In genomic region chr9:127734247-127734746, GRCh38 we compare ENCODE assay signal across 8 cellular contexts. TPM values are rescaled to one million over a fixed set of nuclear protein-coding genes. Genes with fewer than 3 reads are reported as not detected.
A peak's percentile ranks its signal among the peaks of the same experiment; 100 is the strongest.
DNase-seq lines count a peak whose midpoint lies in the region; ATAC-seq, FAIRE-seq and TF ChIP-seq lines count a peak whose summit lies in the region.

No MANE protein-coding gene starts in this region.

- H3K4me1 Mint-ChIP-seq in T-helper 17 cell: peaks cover 14% of the 10 kb centered on the region

- no peaks in the 10 kb centered on the region for H3K36me3 ChIP-seq in GM23248 (ENCODE audit: low read depth)
- H3K36me3 ChIP-seq in sigmoid colon: peaks cover 0 to 17% (median 4%) of the 10 kb centered on the region in 4 donors

- 0 out of 2 replicates have a peak, but pooled peaks cover 7% of the 10 kb centered on the region for H3K79me2 ChIP-seq in GM23248 (ENCODE audit: insufficient read depth)

- whole genome bisulfite sequencing in GM23248 (ENCODE audit: low coverage in 1 of 2, low lambda C conversion rate in 2 of 2, missing lambda C conversion rate in 2 of 2), 2 experiments: 36 to 40% methylated on average over 22 of the region's 22 CpGs
- whole genome bisulfite sequencing in sigmoid colon, 2 donors: 54 to 60% methylated on average over 22 of the region's 22 CpGs

- H3K9ac ChIP-seq in GM23248: peak overlapping the region; percentile 82

- in situ Hi-C loops in GM23248 (cut with MboI): loop anchor here (10.0 kb wide), 1 partner anchor 139 kb away; no protein-coding TSS in a partner anchor

- peak overlapping the region; percentile 80 for H3K4me3 ChIP-seq in GM23248
- peak overlapping the region; percentile 78 for H3K4me3 ChIP-seq in fibroblast of the aortic adventitia (ENCODE audit: low read depth, low read length)
- H3K4me3 ChIP-seq in sigmoid colon: peak overlapping the region; percentile 50 to 93 (median 76)

- DNase-seq in GM23248 (no peak), T-helper 17 cell (no peak), fibroblast of the aortic adventitia (ENCODE audit: low read depth) (no peak), sigmoid colon (no peak), COLO668 (lab: John Stamatoyannopoulos, UW; ENCODE audit: unreplicated experiment) (no peak), GM12892 (ENCODE audit: insufficient read length) (no peak), activated gamma-delta T cell (lab: John Stamatoyannopoulos, UW) (no peak)

- H4K20me1 ChIP-seq in GM23248 (ENCODE audit: insufficient read depth): no peaks in the 10 kb centered on the region

- H3K27ac Mint-ChIP-seq in T-helper 17 cell: peak overlapping the region; percentile 37

- H2AFZ ChIP-seq in GM23248: peak overlapping the region; percentile 81

- intact Hi-C loops in sigmoid colon (cut with DNase I): loop anchor here (1.0 to 5.0 kb wide), 5 partner anchors 122 to 232 kb away; partner anchors contain the start of genes ST6GALNAC4 and STXBP1

- H3K9me2 ChIP-seq in GM23248 (ENCODE audit: insufficient read depth): no peaks in the 10 kb centered on the region

- peak overlapping the region; percentile 67; the same call in 1 of the 2 replicates for H3K27ac ChIP-seq in GM23248
- peak overlapping the region; percentile 91 to 98 (median 98) for H3K27ac ChIP-seq in sigmoid colon

- TF ChIP-seq POLR2A in sigmoid colon (IDR thresholded peaks at IDR 0.05) (no peak), GM12892 (IDR thresholded peaks at IDR 0.05; ENCODE audit: low read depth, low read length) (no peak)

- H3K9me3 ChIP-seq in GM23248 (ENCODE audit: low read depth): no peaks in the 10 kb centered on the region
- no peaks in the 10 kb centered on the region for H3K9me3 ChIP-seq in T-helper 17 cell (ENCODE audit: control insufficient read depth, low read length, poor library complexity, severe bottlenecking)
- no peaks in the 10 kb centered on the region for H3K9me3 ChIP-seq in sigmoid colon

- no peak for TF ChIP-seq EP300 in sigmoid colon (IDR thresholded peaks at IDR 0.05)

- H3K4me3 Mint-ChIP-seq in T-helper 17 cell: peak overlapping the region; percentile 94

- no peaks in the 10 kb centered on the region for H3K27me3 ChIP-seq in GM23248 (replicated peaks; ENCODE audit: insufficient read depth)
- H3K27me3 ChIP-seq in sigmoid colon: no peaks in the 10 kb centered on the region

- peaks cover 3% of the 10 kb centered on the region for H3K36me3 Mint-ChIP-seq in T-helper 17 cell (ENCODE audit: low read depth)

- H3K4me2 ChIP-seq in GM23248 (ENCODE audit: unreplicated experiment): peak overlapping the region; percentile 74

- ATAC-seq in T-helper 17 cell (no peak), HG02885 (IDR thresholded peaks at IDR 0.05; ENCODE audit: poor library complexity, unreplicated experiment) (no peak)

- FAIRE-seq in GM12892 (lab: Jason Lieb, UNC): no peak

- H3F3A ChIP-seq in GM23248 (ENCODE audit: insufficient read depth): no peaks in the 10 kb centered on the region

- TF ChIP-seq CTCF in fibroblast of the aortic adventitia (IDR thresholded peaks at IDR 0.05; ENCODE audit: insufficient read depth, low read length): no peak
- no peak for TF ChIP-seq CTCF in sigmoid colon (IDR thresholded peaks at IDR 0.05)

- H3K4me1 ChIP-seq in GM23248 (ENCODE audit: insufficient read depth) (peaks cover 10% of the 10 kb centered on the region; the same call in 1 of the 2 replicates), sigmoid colon (peaks cover 0 to 27% (median 16%) of the 10 kb centered on the region in 4 donors)

- no peaks in the 10 kb centered on the region for H3K27me3 Mint-ChIP-seq in T-helper 17 cell

RNA-seq across cellular contexts. Expression of gene TOR2A, which starts 0.8 kb away (rescaled TPM):
- 2.9 and 9.0 TPM in 2 replicates for total RNA-seq in GM23248 (2014; rRNA removed; shearing (Covaris generic))
- polyA plus RNA-seq in GM23248 (2016; fragmentation: Nextera tagmentation; extraction: Ambion mirVana) (9.2 and 10.3 TPM in 2 replicates), sigmoid colon (10 to 100 TPM; 12.6 to 26.4 (median 15.7) TPM)
- total RNA-seq in T-helper 17 cell (10 to 100 TPM in 1 of 2 donors, 1 to 10 TPM in 1; 9.4 to 10.5 TPM), fibroblast of the aortic adventitia (ENCODE audit: low replicate concordance) (1.2 and 4.8 TPM in 2 replicates), sigmoid colon (10 to 100 TPM in 1 of 4 donors, 1 to 10 TPM in 3; 6.1 to 10.4 (median 7.9) TPM)
- 4.7 TPM for polyA plus RNA-seq in GM12892 (2012; ENCODE audit: missing spikeins)

RNA-seq across cellular contexts. Expression of gene TTC16, which starts 18.4 kb away (rescaled TPM):
- total RNA-seq in GM23248 (2014; rRNA removed; shearing (Covaris generic)): not detected in 2 replicates
- 0.05 and 0.06 TPM in 2 replicates for polyA plus RNA-seq in GM23248 (2016; fragmentation: Nextera tagmentation; extraction: Ambion mirVana)
- 1 to 10 TPM; 3.7 to 4.3 TPM for total RNA-seq in T-helper 17 cell
- total RNA-seq in fibroblast of the aortic adventitia (ENCODE audit: low replicate concordance): not detected in 2 replicates
- total RNA-seq in sigmoid colon: not detected
- under 1 TPM in 1 of 3 donors, not detected in 2; 0.15 TPM for polyA plus RNA-seq in sigmoid colon
- polyA plus RNA-seq in GM12892 (2012; ENCODE audit: missing spikeins): not detected

RNA-seq across cellular contexts. Expression of gene PTRH1, which starts 18.8 kb away (rescaled TPM):
- total RNA-seq in GM23248 (2014; rRNA removed; shearing (Covaris generic)): 23.1 and 33.1 TPM in 2 replicates
- polyA plus RNA-seq in GM23248 (2016; fragmentation: Nextera tagmentation; extraction: Ambion mirVana) (34.3 and 40.3 TPM in 2 replicates), sigmoid colon (10 to 100 TPM in 2 of 3 donors, 1 to 10 TPM in 1; 9.6 to 18.6 (median 10.4) TPM)
- total RNA-seq in T-helper 17 cell (1 to 10 TPM; 6.6 to 6.7 TPM), fibroblast of the aortic adventitia (ENCODE audit: low replicate concordance) (13.2 and 17.2 TPM in 2 replicates), sigmoid colon (10 to 100 TPM in 3 of 4 donors, 1 to 10 TPM in 1; 8.9 to 25.8 (median 19.4) TPM)
- 1.7 TPM for polyA plus RNA-seq in GM12892 (2012; ENCODE audit: missing spikeins)

RNA-seq across cellular contexts. Expression of gene CFAP157, which starts 27.5 kb away (rescaled TPM):
- not detected in 2 replicates for total RNA-seq in GM23248 (2014; rRNA removed; shearing (Covaris generic))
- polyA plus RNA-seq in GM23248 (2016; fragmentation: Nextera tagmentation; extraction: Ambion mirVana): 0.43 and 0.55 TPM in 2 replicates
- under 1 TPM in 1 of 2 donors, not detected in 1; 0.27 TPM for total RNA-seq in T-helper 17 cell
- 0.09 TPM in 1 of 2 replicates, not detected in the other for total RNA-seq in fibroblast of the aortic adventitia (ENCODE audit: low replicate concordance)
- not detected for total RNA-seq in sigmoid colon
- under 1 TPM in 1 of 3 donors, not detected in 2; 0.12 TPM for polyA plus RNA-seq in sigmoid colon
- 0.25 TPM for polyA plus RNA-seq in GM12892 (2012; ENCODE audit: missing spikeins)

RNA-seq across cellular contexts. Expression of gene SH2D3C, which starts 44.2 kb away (rescaled TPM):
- not detected in 2 replicates for total RNA-seq in GM23248 (2014; rRNA removed; shearing (Covaris generic))
- not detected in 2 replicates for polyA plus RNA-seq in GM23248 (2016; fragmentation: Nextera tagmentation; extraction: Ambion mirVana)
- 10 to 100 TPM; 15.9 to 27.2 TPM for total RNA-seq in T-helper 17 cell
- total RNA-seq in fibroblast of the aortic adventitia (ENCODE audit: low replicate concordance): 0.18 and 6.0 TPM in 2 replicates
- total RNA-seq in sigmoid colon: 1 to 10 TPM; 3.1 to 7.2 (median 4.9) TPM
- polyA plus RNA-seq in sigmoid colon: 10 to 100 TPM in 1 of 3 donors, 1 to 10 TPM in 2; 1.4 to 11.3 (median 6.6) TPM
- 6.4 TPM for polyA plus RNA-seq in GM12892 (2012; ENCODE audit: missing spikeins)
